Comparison of ENCODE assay signal across 10 cellular contexts in genomic region chr16:3780570-3780969, GRCh38.
DNase-seq lines count a peak whose midpoint lies in the region; FAIRE-seq and TF ChIP-seq lines count a peak whose summit lies in the region.
"Had no signal": no experiment of that assay in that cellular context is flagged by ENCODE, and none has a peak within 500 bp of the region (broad histone marks: within the 10 kb centered on the region; RNA-seq: fewer than 3 reads in every experiment).

No MANE protein-coding gene starts in this region.

- H3K36me3 ChIP-seq in A673 (ENCODE audit: insufficient read depth, low read length, poor library complexity, severe bottlenecking) = peaks cover 56% of the 10 kb centered on the region
- peaks cover 61% of the 10 kb centered on the region for H3K36me3 ChIP-seq in MG63
- H3K36me3 ChIP-seq in thyroid gland = peaks cover 24 to 51% of the 10 kb centered on the region in 2 donors

- no TSS peak for BruUV-seq in A673 (replicated peaks; lab: Mats Ljungman, UMichigan)

- TF ChIP-seq CTCF in A673 (conservative IDR thresholded peaks at IDR 0.05; ENCODE audit: low read depth, low read length) = peak; percentile 47
- no peak for TF ChIP-seq CTCF in thyroid gland (IDR thresholded peaks at IDR 0.05)

- H3K4me1 ChIP-seq in A673 (ENCODE audit: insufficient read depth, low read length, poor library complexity, severe bottlenecking) (no peaks in the 10 kb centered on the region), thyroid gland (peaks cover 0 to 8% of the 10 kb centered on the region in 2 donors)

- H3K9me3 ChIP-seq in A673 (ENCODE audit: low read depth, low read length, poor library complexity, severe bottlenecking) = no peaks in the 10 kb centered on the region
- H3K9me3 ChIP-seq in MG63 = no peaks in the 10 kb centered on the region
- no peaks in the 10 kb centered on the region for H3K9me3 ChIP-seq in thyroid gland

- DNase-seq in A673 (ENCODE audit: low spot score) (peak; percentile 61), ELR (ENCODE audit: low read depth) (peak; percentile 13), RCC 7860 (ENCODE audit: low spot score) (peak; percentile 29), fibroblast of gingiva (ENCODE audit: low read depth) (peak; percentile 21), MG63 (no peak), thyroid gland (no peak), Ammon's horn (ENCODE audit: low spot score) (no peak)
- DNase-seq in stimulated activated CD4-positive, alpha-beta T cell treated with anti-CD3 and anti-CD28 coated beads, Interleukin-1b, Interleukin-23, amount 100 ng/mL, for 48 hours = no peak
- DNase-seq: effector memory CD4-positive, alpha-beta T cell; NCI-H1436 treated with DMSO at 0.1 percent for 48 hours had no signal

- CTCF ChIA-PET in A673 (lab: Charles Lee) = interaction anchor here (0.6 kb wide), 1 partner anchor 473 kb away, joined by 3 read pairs; no protein-coding TSS in a partner anchor

- H3K27ac ChIP-seq in A673 (ENCODE audit: low read depth, low read length, poor library complexity, severe bottlenecking) (no peak overlapping the region), thyroid gland (no peak overlapping the region)

- no peak for FAIRE-seq in RCC 7860 (lab: Jason Lieb, UNC)

- intact Hi-C loops in A673 (cut with micrococcal nuclease; ENCODE audit: unreplicated experiment) = no loop called here
- intact Hi-C loops in thyroid gland (cut with DNase I) = loop anchor here (10.0 kb wide), 1 partner anchor 86 kb away; no protein-coding TSS in a partner anchor

- no peak for TF ChIP-seq POLR2A in thyroid gland (IDR thresholded peaks at IDR 0.05)

- H3K27me3 ChIP-seq in A673 (replicated peaks; ENCODE audit: insufficient read depth, low read depth, low read length, poor library complexity) (no peaks in the 10 kb centered on the region), MG63 (no peaks in the 10 kb centered on the region), thyroid gland (no peaks in the 10 kb centered on the region)

- H3K4me3 ChIP-seq in A673 (ENCODE audit: low read depth, low read length, poor library complexity, severe bottlenecking) (no peak overlapping the region), MG63 (no peak overlapping the region), thyroid gland (replicated peaks in 1 of 3) (no peak overlapping the region)

- 60 to 72% methylated on average over 6 of the region's 6 CpGs for WGBS in thyroid gland, 2 donors

- POLR2A ChIA-PET in A673 (lab: Charles Lee; ENCODE audit: low non-redundant PET) = no interaction called here

Comparison
In these comparisons a context has a peak if more than half of its experiments do, and no peak if none do; other contexts are left out.
1. DNase-seq: peak in A673 (single experiment), ELR (single experiment), RCC 7860 (single experiment) and fibroblast of gingiva (single experiment); none in MG63 (single experiment), thyroid gland (0 of 2), Ammon's horn (single experiment) and stimulated activated CD4-positive, alpha-beta T cell treated with anti-CD3 and anti-CD28 coated beads, Interleukin-1b, Interleukin-23, amount 100 ng/mL, for 48 hours (single experiment).